ENCODE assay signal across 14 cellular contexts in genomic region chr11:61544466-61544865, GRCh38. TPM values are rescaled to one million over a fixed set of nuclear protein-coding genes. Genes with fewer than 3 reads are reported as not detected.
DNase-seq lines count a peak whose midpoint lies in the region; ATAC-seq and TF ChIP-seq lines count a peak whose summit lies in the region.
"Had no signal": no experiment of that assay in that cellular context is flagged by ENCODE, and none has a peak within 500 bp of the region (broad histone marks: within the 10 kb centered on the region; RNA-seq: fewer than 3 reads in every experiment).

No MANE protein-coding gene starts in this region.

- peak overlapping the region; percentile 40 to 85 (median 73) for H3K4me2 ChIP-seq in BLaER1 treated with 17β-estradiol and CSF1 and Interleukin-3, amounts not matched to agents 10 nM and 100 nM

- intact Hi-C loops in left lung (cut with DNase I), result no loop called here

- ATAC-seq in left lobe of liver (peak; percentile 2), left lung (no peak), HG03521 (IDR thresholded peaks at IDR 0.05; ENCODE audit: unreplicated experiment) (no peak)
- ATAC-seq: GM12878 had no signal

- no peak overlapping the region for H3K4me3 ChIP-seq in BLaER1 treated with 17β-estradiol and CSF1 and Interleukin-3, amounts not matched to agents 10 nM and 100 nM
- H3K4me3 ChIP-seq in MG63 (no peak overlapping the region), left lung (no peak overlapping the region)
- H3K4me3 ChIP-seq: GM12878 had no signal

- H3K4me1 ChIP-seq in BLaER1 treated with 17β-estradiol and CSF1 and Interleukin-3, amounts not matched to agents 10 nM and 100 nM, result peaks cover 26 to 57% (median 45%) of the 10 kb centered on the region in 10 experiments
- H3K4me1 ChIP-seq in left lung, result no peaks in the 10 kb centered on the region

- TF ChIP-seq CTCF in 22Rv1 (IDR thresholded peaks at IDR 0.05), result no peak
- TF ChIP-seq CTCF in left lung (IDR thresholded peaks at IDR 0.05), result no peak

- H3K9ac ChIP-seq in BLaER1 treated with 17β-estradiol and CSF1 and Interleukin-3, amounts not matched to agents 10 nM and 100 nM, result no peak overlapping the region

- H3K36me3 ChIP-seq in BLaER1 treated with 17β-estradiol and CSF1 and Interleukin-3, amounts not matched to agents 10 nM and 100 nM, result no peaks in the 10 kb centered on the region
- peaks cover 3% of the 10 kb centered on the region; the same call in 1 of the 2 replicates for H3K36me3 ChIP-seq in MG63
- no peaks in the 10 kb centered on the region for H3K36me3 ChIP-seq in left lung
- H3K36me3 ChIP-seq: BE2C had no signal

- H3K9me3 ChIP-seq in BLaER1 treated with 17β-estradiol and CSF1 and Interleukin-3, amounts not matched to agents 10 nM and 100 nM (replicated peaks in 1 of 11), result no peaks in the 10 kb centered on the region
- no peaks in the 10 kb centered on the region for H3K9me3 ChIP-seq in MG63
- no peaks in the 10 kb centered on the region for H3K9me3 ChIP-seq in left lung
- H3K9me3 ChIP-seq: BE2C had no signal

- peak overlapping the region; percentile 46 for H3K27ac ChIP-seq in 22Rv1
- H3K27ac ChIP-seq in BLaER1 treated with 17β-estradiol and CSF1 and Interleukin-3, amounts not matched to agents 10 nM and 100 nM, result no peak overlapping the region
- H3K27ac ChIP-seq in left lung, result no peak overlapping the region

- DNase-seq in MG63, result peak; percentile 55
- no peak for DNase-seq in left lobe of liver (ENCODE audit: low spot score)
- DNase-seq in left lung, result no peak
- DNase-seq in stimulated activated CD4-positive, alpha-beta T cell treated with anti-CD3 and anti-CD28 coated beads, Interleukin-1b, Interleukin-23, amount 100 ng/mL, for 48 hours, result no peak
- DNase-seq in HK-2 (ENCODE audit: unreplicated experiment), result no peak
- DNase-seq: BE2C; CD4-positive, CD25-positive, alpha-beta regulatory T cell; DMS79; KBM-7 had no signal

- peaks cover 0 to 18% (median 7%) of the 10 kb centered on the region in 11 experiments; a peak in 9 of 22 replicates for H3K27me3 ChIP-seq in BLaER1 treated with 17β-estradiol and CSF1 and Interleukin-3, amounts not matched to agents 10 nM and 100 nM
- H3K27me3 ChIP-seq in MG63 (no peaks in the 10 kb centered on the region), left lung (peaks cover 0 to 16% of the 10 kb centered on the region in 2 donors)
- H3K27me3 ChIP-seq: BE2C had no signal

- peaks cover 0 to 26% (median 0%) of the 10 kb centered on the region in 11 experiments; a peak in 6 of 22 replicates for H4K20me1 ChIP-seq in BLaER1 treated with 17β-estradiol and CSF1 and Interleukin-3, amounts not matched to agents 10 nM and 100 nM

RNA-seq across cellular contexts. Expression of gene LRRC10B, which starts 35.9 kb away (rescaled TPM):
- 1.0 and 1.3 TPM in 2 replicates for total RNA-seq in MG63 (2014; rRNA removed; shearing (Covaris generic); ENCODE audit: low replicate concordance)
- total RNA-seq in left lobe of liver, result not detected
- total RNA-seq in left lung, result 1 to 10 TPM in 1 of 2 donors, under 1 TPM in 1; 0.29 to 5.5 TPM
- total RNA-seq: A172; CD4-positive, CD25-positive, alpha-beta regulatory T cell; GM12878 had no signal

RNA-seq across cellular contexts. Expression of gene SYT7, which starts 36.4 kb away (rescaled TPM):
- 3.7 and 9.9 TPM in 2 replicates for total RNA-seq in MG63 (2014; rRNA removed; shearing (Covaris generic); ENCODE audit: low replicate concordance)
- total RNA-seq in left lobe of liver, result 65.6 TPM
- total RNA-seq in left lung, result 1 to 10 TPM; 2.1 to 6.4 TPM
- total RNA-seq: GM12878 had no signal
